In the genomic region with DNA sequence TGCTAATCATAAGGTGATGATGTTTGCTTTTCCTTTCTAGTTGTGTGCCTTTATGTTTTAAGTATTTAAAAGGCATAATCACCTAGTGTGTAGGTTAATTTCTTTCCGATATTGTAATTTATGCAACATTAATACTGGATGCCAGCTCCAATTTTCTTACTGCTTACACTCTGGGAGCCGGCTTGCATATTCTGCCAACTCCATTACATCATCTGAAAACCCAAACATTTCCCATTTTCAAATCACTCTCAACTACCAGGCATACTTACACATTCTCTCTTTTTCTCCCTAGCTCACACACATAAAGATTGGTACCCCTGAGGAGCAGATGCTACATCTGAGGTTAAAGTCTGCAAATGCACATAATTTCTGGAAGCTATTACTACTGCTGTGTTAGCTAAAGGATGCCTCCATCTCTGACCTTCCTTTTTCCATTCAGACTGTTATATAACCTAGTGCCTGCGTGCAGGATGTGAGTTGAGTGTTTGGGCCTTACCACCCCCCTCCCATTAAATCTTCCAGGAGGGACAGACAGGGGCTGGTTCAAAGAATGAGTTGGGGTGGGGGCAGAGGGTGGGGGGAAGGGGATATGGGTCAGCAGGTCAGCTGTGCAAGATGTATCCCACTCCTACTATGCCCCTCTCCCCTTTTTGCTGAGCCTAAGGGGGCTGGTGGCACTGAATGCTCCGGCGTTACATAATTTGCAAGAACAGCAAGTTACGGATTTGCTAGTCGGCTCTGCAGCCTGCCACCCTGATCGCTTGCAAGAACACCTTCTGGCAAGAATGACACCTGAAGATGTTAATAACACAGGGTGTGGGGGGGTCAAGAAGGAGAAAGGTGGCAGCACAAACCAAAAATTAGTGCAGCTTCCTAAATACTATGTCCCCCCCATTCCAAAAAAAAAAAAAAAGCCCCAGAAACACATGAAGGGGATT, we compare ENCODE assay signal across 9 cellular contexts. TPM values are rescaled to one million over a fixed set of nuclear protein-coding genes. Genes with fewer than 3 reads are reported as not detected.
DNase-seq lines count a peak whose midpoint lies in the region; ATAC-seq and TF ChIP-seq lines count a peak whose summit lies in the region.
"Had no signal": no experiment of that assay in that cellular context is flagged by ENCODE, and none has a peak within 500 bp of the region (broad histone marks: within the 10 kb centered on the region; RNA-seq: fewer than 3 reads in every experiment).

No MANE protein-coding gene starts in this region.

- in situ Hi-C loops in Caki2 (cut with HindIII; ENCODE audit: low pct_unique_long_range_greater_than_20kb, low sequenced_read_pairs), result no loop called here

- 17 to 23% methylated on average over 2 to 3 of the region's 8 CpGs for WGBS in gastroesophageal sphincter (ENCODE audit: low coverage in 1 of 2), 2 donors
- WGBS in psoas muscle, 3 donors, result 13 to 22% (median 17%) methylated on average over 8 of the region's 8 CpGs

- no peak for TF ChIP-seq EP300 in gastroesophageal sphincter (IDR thresholded peaks at IDR 0.05)

- H3K9ac ChIP-seq in SK-N-MC (ENCODE audit: insufficient read length), result no peak overlapping the region

- no peak for TF ChIP-seq CTCF in gastroesophageal sphincter (IDR thresholded peaks at IDR 0.05)
- no peak for TF ChIP-seq CTCF in psoas muscle (IDR thresholded peaks at IDR 0.05)
- no peak for TF ChIP-seq CTCF in natural killer cell (IDR thresholded peaks at IDR 0.05)

- H3K4me3 ChIP-seq in SK-N-MC (peak overlapping the region; percentile 83), gastroesophageal sphincter (peak overlapping the region; percentile 79 to 94), psoas muscle (peak overlapping the region; percentile 75)

- H3K4me1 ChIP-seq in gastroesophageal sphincter (peaks cover 3 to 40% (median 4%) of the 10 kb centered on the region in 3 donors), psoas muscle (peaks cover 31% of the 10 kb centered on the region)

- no peak for ATAC-seq in gastroesophageal sphincter
- ATAC-seq in psoas muscle, result peak in 3 of 4 donors; percentile 14 to 28 (median 26)
- no peak for ATAC-seq in stimulated activated effector memory CD8-positive, alpha-beta T cell treated with anti-CD3 and anti-CD28 coated beads, Interleukin-12 subunit alpha, Interleukin-12 subunit beta, amount 100 ng/mL, for 72 hours
- ATAC-seq in natural killer cell, result no peak
- ATAC-seq: stimulated activated naive CD8-positive, alpha-beta T cell treated with anti-CD3 and anti-CD28 coated beads, Interleukin-15, amount 100 ng/mL, for 72 hours had no signal

- no peaks in the 10 kb centered on the region for H3K36me3 Mint-ChIP-seq in stimulated activated effector memory CD8-positive, alpha-beta T cell treated with anti-CD3 and anti-CD28 coated beads, Interleukin-12 subunit alpha, Interleukin-12 subunit beta, amount 100 ng/mL, for 72 hours
- no peaks in the 10 kb centered on the region for H3K36me3 Mint-ChIP-seq in natural killer cell

- intact Hi-C loops in psoas muscle (cut with DNase I) (loop anchor here in 1 of 2 donors (5.0 kb wide), 1 partner anchor 39 kb away; no protein-coding TSS in a partner anchor), natural killer cell (cut with micrococcal nuclease) (no loop called here)

- H3K4me3 Mint-ChIP-seq in stimulated activated effector memory CD8-positive, alpha-beta T cell treated with anti-CD3 and anti-CD28 coated beads, Interleukin-12 subunit alpha, Interleukin-12 subunit beta, amount 100 ng/mL, for 72 hours, result no peak overlapping the region
- no peak overlapping the region for H3K4me3 Mint-ChIP-seq in natural killer cell

- no peaks in the 10 kb centered on the region for H3K36me3 ChIP-seq in SK-N-MC (ENCODE audit: insufficient read depth, low read length)
- no peaks in the 10 kb centered on the region for H3K36me3 ChIP-seq in gastroesophageal sphincter
- H3K36me3 ChIP-seq in psoas muscle (ENCODE audit: insufficient read depth in 1 of 2, low read depth in 1 of 2), result no peaks in the 10 kb centered on the region

- TF ChIP-seq POLR2A in gastroesophageal sphincter (IDR thresholded peaks at IDR 0.05), result no peak

- H3K9me3 ChIP-seq in SK-N-MC (ENCODE audit: low read depth, low read length) (no peaks in the 10 kb centered on the region), gastroesophageal sphincter (no peaks in the 10 kb centered on the region), psoas muscle (no peaks in the 10 kb centered on the region)

- H3K27ac ChIP-seq in SK-N-MC (no peak overlapping the region), gastroesophageal sphincter (peak overlapping the region in 2 of 4 donors; percentile 70 to 80), psoas muscle (peak overlapping the region; percentile 87)

- DNase-seq in Caki2 (ENCODE audit: low read depth) (peak; percentile 2), SK-N-MC (ENCODE audit: low read depth, low spot score) (no peak), psoas muscle (no peak), DMS53 treated with DMSO at 0.1 percent for 48 hours (lab: John Stamatoyannopoulos, UW; ENCODE audit: unreplicated experiment) (no peak), OCI-M2 (lab: John Stamatoyannopoulos, UW; ENCODE audit: unreplicated experiment) (no peak), natural killer cell (no peak)
- DNase-seq in stimulated activated effector memory CD8-positive, alpha-beta T cell treated with anti-CD3 and anti-CD28 coated beads, Interleukin-12 subunit alpha, Interleukin-12 subunit beta, amount 100 ng/mL, for 72 hours (ENCODE audit: low spot score in 2 of 2), result no peak
- DNase-seq: stimulated activated naive CD8-positive, alpha-beta T cell treated with anti-CD3 and anti-CD28 coated beads, Interleukin-15, amount 100 ng/mL, for 72 hours had no signal

- no peaks in the 10 kb centered on the region for H3K9me3 Mint-ChIP-seq in stimulated activated effector memory CD8-positive, alpha-beta T cell treated with anti-CD3 and anti-CD28 coated beads, Interleukin-12 subunit alpha, Interleukin-12 subunit beta, amount 100 ng/mL, for 72 hours
- no peaks in the 10 kb centered on the region for H3K9me3 Mint-ChIP-seq in natural killer cell
- H3K9me3 Mint-ChIP-seq: stimulated activated naive CD8-positive, alpha-beta T cell treated with anti-CD3 and anti-CD28 coated beads, Interleukin-15, amount 100 ng/mL, for 72 hours had no signal

- no peak overlapping the region for H3K27ac Mint-ChIP-seq in stimulated activated effector memory CD8-positive, alpha-beta T cell treated with anti-CD3 and anti-CD28 coated beads, Interleukin-12 subunit alpha, Interleukin-12 subunit beta, amount 100 ng/mL, for 72 hours
- no peak overlapping the region for H3K27ac Mint-ChIP-seq in natural killer cell
- H3K27ac Mint-ChIP-seq: stimulated activated naive CD8-positive, alpha-beta T cell treated with anti-CD3 and anti-CD28 coated beads, Interleukin-15, amount 100 ng/mL, for 72 hours had no signal

- H3K27me3 ChIP-seq in gastroesophageal sphincter (no peaks in the 10 kb centered on the region), psoas muscle (ENCODE audit: insufficient read depth in 3 of 3, low read length in 2 of 3) (no peaks in the 10 kb centered on the region)

- peaks cover 33 to 73% of the 10 kb centered on the region in 2 donors for H3K27me3 Mint-ChIP-seq in natural killer cell (ENCODE audit: low read depth in 2 of 2)

- H3K4me1 Mint-ChIP-seq in stimulated activated effector memory CD8-positive, alpha-beta T cell treated with anti-CD3 and anti-CD28 coated beads, Interleukin-12 subunit alpha, Interleukin-12 subunit beta, amount 100 ng/mL, for 72 hours, result peaks cover 8% of the 10 kb centered on the region
- H3K4me1 Mint-ChIP-seq in natural killer cell, result peaks cover 0 to 6% of the 10 kb centered on the region in 2 donors

RNA-seq across cellular contexts. Expression of gene RORA, which starts 2.5 kb away (rescaled TPM):
- total RNA-seq in Caki2 (2014; rRNA removed; shearing (Covaris generic); ENCODE audit: low replicate concordance), result 0.46 and 4.3 TPM in 2 replicates
- total RNA-seq in gastroesophageal sphincter (10 to 100 TPM; 48.7 to 94.5 (median 65.5) TPM), psoas muscle (100 to 1,000 TPM in 2 of 4 donors, 10 to 100 TPM in 2; 65.0 to 163 (median 96.1) TPM), natural killer cell (100 to 1,000 TPM; 162 to 211 (median 163) TPM)
- polyA plus RNA-seq in psoas muscle, result 10 to 100 TPM; 12.5 to 57.0 (median 25.3) TPM

Comparison
In these comparisons a context has a peak if more than half of its experiments do, and no peak if none do; other contexts are left out.
1. ATAC-seq: peak in psoas muscle (3 of 4); none in gastroesophageal sphincter (single experiment), stimulated activated effector memory CD8-positive, alpha-beta T cell treated with anti-CD3 and anti-CD28 coated beads, Interleukin-12 subunit alpha, Interleukin-12 subunit beta, amount 100 ng/mL, for 72 hours (single experiment) and natural killer cell (0 of 3).
2. Peak in every context shown above with its lines, with median percentiles within 50 percentile points of each other: H3K4me3 ChIP-seq.